In genomic region chr6:44115866-44116265, GRCh38 we compare ENCODE assay signal across 13 cellular contexts. TPM values are rescaled to one million over a fixed set of nuclear protein-coding genes. Genes with fewer than 3 reads are reported as not detected.
A peak's percentile ranks its signal among the peaks of the same experiment; 100 is the strongest.
DNase-seq lines count a peak whose midpoint lies in the region; TF ChIP-seq lines count a peak whose summit lies in the region.
"Had no signal": no experiment of that assay in that cellular context is flagged by ENCODE, and none has a peak within 500 bp of the region (broad histone marks: within the 10 kb centered on the region; RNA-seq: fewer than 3 reads in every experiment).

No MANE protein-coding gene starts in this region.

- H3K4me1 ChIP-seq in ACC112 (ENCODE audit: control insufficient read depth, insufficient read depth, low read length, unreplicated experiment) (peaks cover 49% of the 10 kb centered on the region), KMS-11 (ENCODE audit: low read depth, poor library complexity, severe bottlenecking) (peaks cover 59% of the 10 kb centered on the region)

- peaks cover 46% of the 10 kb centered on the region for H4K20me1 ChIP-seq in KMS-11 (ENCODE audit: insufficient read depth)

- in situ Hi-C loops in brain microvascular endothelial cell (cut with HindIII; ENCODE audit: low pct_ligation_motif_present, low sequenced_read_pairs): no loop called here

- TF ChIP-seq CTCF in KMS-11 (conservative IDR thresholded peaks at IDR 0.05; ENCODE audit: low read depth, low read length): no peak
- TF ChIP-seq CTCF in brain microvascular endothelial cell (IDR thresholded peaks at IDR 0.05; ENCODE audit: low read depth, low read length, missing control alignments): no peak
- TF ChIP-seq CTCF in lower leg skin (IDR thresholded peaks at IDR 0.05): no peak

- H3K4me3 ChIP-seq in ACC112 (ENCODE audit: low read depth, low read length) (no peak overlapping the region), KMS-11 (IDR thresholded peaks at IDR 0.05; ENCODE audit: insufficient read depth, low read depth, low read length) (no peak overlapping the region), brain microvascular endothelial cell (ENCODE audit: low read depth, low read length) (no peak overlapping the region), lower leg skin (ENCODE audit: low read depth, poor library complexity, severe bottlenecking) (no peak overlapping the region)
- H3K4me3 ChIP-seq: right atrium auricular region, thyroid gland had no signal

- no peak for DNase-seq in brain microvascular endothelial cell
- peak; percentile 24 to 66 for DNase-seq in lung microvascular endothelial cell (ENCODE audit: low read depth in 2 of 2)
- DNase-seq in lower leg skin (ENCODE audit: low spot score in 2 of 2): no peak
- no peak for DNase-seq in NCI-H2107 treated with DMSO at 0.1 percent for 48 hours (lab: John Stamatoyannopoulos, UW; ENCODE audit: unreplicated experiment)
- no peak for DNase-seq in activated T-cell treated with anti-CD3 and anti-CD28 coated beads for 4 hours
- no peak for DNase-seq in NCI-H1105 treated with DMSO at 0.1 percent for 48 hours (lab: John Stamatoyannopoulos, UW)
- DNase-seq: effector CD4-positive, alpha-beta T cell; hypothalamus; NCI-H1417 treated with DMSO at 0.1 percent for 48 hours; thyroid gland had no signal

- H3K27me3 ChIP-seq in ACC112 (ENCODE audit: insufficient read depth, low read length) (no peaks in the 10 kb centered on the region), KMS-11 (ENCODE audit: insufficient read depth, low read depth) (no peaks in the 10 kb centered on the region), brain microvascular endothelial cell (replicated peaks) (no peaks in the 10 kb centered on the region)
- H3K27me3 ChIP-seq: right atrium auricular region, thyroid gland had no signal

- intact Hi-C loops in lower leg skin (cut with DNase I; ENCODE audit: low total_unique reads): no loop called here

- WGBS in lower leg skin, 2 donors: 55 to 56% methylated on average over 5 of the region's 5 CpGs

- TF ChIP-seq POLR2A in lower leg skin (IDR thresholded peaks at IDR 0.05): no peak

- peaks cover 67% of the 10 kb centered on the region for H3K79me2 ChIP-seq in ACC112 (ENCODE audit: control insufficient read depth, insufficient read depth, low read length, unreplicated experiment)
- H3K79me2 ChIP-seq in KMS-11 (ENCODE audit: insufficient read depth, low read depth): peaks cover 61% of the 10 kb centered on the region

- H2AFZ ChIP-seq in ACC112 (ENCODE audit: low read length, unreplicated experiment) (no peak overlapping the region), KMS-11 (ENCODE audit: low read depth) (no peak overlapping the region)

- H3K36me3 ChIP-seq in ACC112 (ENCODE audit: insufficient read depth, low read length) (peaks cover 18% of the 10 kb centered on the region), KMS-11 (ENCODE audit: insufficient read depth) (no peaks in the 10 kb centered on the region; the same call in 1 of the 2 replicates), brain microvascular endothelial cell (replicated peaks) (peaks cover 32% of the 10 kb centered on the region)

- H3K4me2 ChIP-seq in KMS-11: peak overlapping the region; percentile 75

- no peak overlapping the region for H3K9ac ChIP-seq in KMS-11

- H3K27ac ChIP-seq in ACC112 (ENCODE audit: low read depth, low read length): peak overlapping the region; percentile 72; the same call in 1 of the 2 replicates
- H3K27ac ChIP-seq in KMS-11: peak overlapping the region; percentile 40; the same call in 1 of the 2 replicates
- peak overlapping the region; percentile 90 for H3K27ac ChIP-seq in brain microvascular endothelial cell
- H3K27ac ChIP-seq: right atrium auricular region had no signal

RNA-seq across cellular contexts. Expression of gene MRPL14, which starts 11.4 kb away (rescaled TPM):
- 65.4 and 67.1 TPM in 2 replicates for total RNA-seq in lung microvascular endothelial cell
- total RNA-seq in lower leg skin: 10 to 100 TPM; 45.7 to 74.3 (median 52.0) TPM

RNA-seq across cellular contexts. Expression of gene TMEM63B, which starts 11.5 kb away (rescaled TPM):
- total RNA-seq in lung microvascular endothelial cell (11.3 and 21.2 TPM in 2 replicates), lower leg skin (10 to 100 TPM; 73.4 to 91.2 (median 87.7) TPM)

RNA-seq across cellular contexts. Expression of gene CAPN11, which starts 42.8 kb away (rescaled TPM):
- total RNA-seq in lung microvascular endothelial cell (0.20 and 0.65 TPM in 2 replicates), lower leg skin (1 to 10 TPM in 2 of 4 donors, under 1 TPM in 2; 0.72 to 1.1 (median 0.89) TPM)

Comparison
In these comparisons a context has a peak if more than half of its experiments do, and no peak if none do; other contexts are left out.
1. H3K27ac ChIP-seq: peak in every context shown above with its lines; median percentile 90 in brain microvascular endothelial cell; 72 in ACC112; 40 in KMS-11.
2. DNase-seq: peak in lung microvascular endothelial cell (2 of 2); none in brain microvascular endothelial cell (single experiment), lower leg skin (0 of 2), NCI-H2107 treated with DMSO at 0.1 percent for 48 hours (single experiment), activated T-cell treated with anti-CD3 and anti-CD28 coated beads for 4 hours (single experiment) and NCI-H1105 treated with DMSO at 0.1 percent for 48 hours (single experiment).